In genomic region chr20:1295276-1295930, GRCh38 we compare ENCODE assay signal across 28 cellular contexts.
"Had no signal": no experiment of that assay in that cellular context is flagged by ENCODE, and none has a peak within 500 bp of the region (broad histone marks: within the 10 kb centered on the region; RNA-seq: fewer than 3 reads in every experiment).

No MANE protein-coding gene starts in this region.

- H3K27me3 ChIP-seq: brain microvascular endothelial cell, colonic mucosa, heart left ventricle, left lung, pancreas, right atrium auricular region, testis, transverse colon had no signal

- H3K36me3 Mint-ChIP-seq: activated CD8-positive, alpha-beta memory T cell treated with anti-CD3 and anti-CD28 coated beads, Interleukin-2, amount 10 ng/mL, durations not matched to agents 7 days and 5 days; naive B cell had no signal

- H3K27ac Mint-ChIP-seq: activated CD8-positive, alpha-beta memory T cell treated with anti-CD3 and anti-CD28 coated beads, Interleukin-2, amount 10 ng/mL, durations not matched to agents 7 days and 5 days; activated CD8-positive, alpha-beta T cell treated with anti-CD3 and anti-CD28 coated beads for 36 hours; activated naive CD4-positive, alpha-beta T cell treated with anti-CD3 and anti-CD28 coated beads for 36 hours; activated naive CD8-positive, alpha-beta T cell treated with anti-CD3 and anti-CD28 coated beads, Interleukin-2, amount 10 ng/mL, durations not matched to agents 7 days and 5 days; effector memory CD8-positive, alpha-beta T cell; naive B cell had no signal

- H3K27me3 Mint-ChIP-seq: activated CD8-positive, alpha-beta memory T cell treated with anti-CD3 and anti-CD28 coated beads, Interleukin-2, amount 10 ng/mL, durations not matched to agents 7 days and 5 days; activated CD8-positive, alpha-beta T cell treated with anti-CD3 and anti-CD28 coated beads for 36 hours; activated naive CD8-positive, alpha-beta T cell treated with anti-CD3 and anti-CD28 coated beads, Interleukin-2, amount 10 ng/mL, durations not matched to agents 7 days and 5 days; central memory CD8-positive, alpha-beta T cell; effector memory CD8-positive, alpha-beta T cell had no signal

- H3K9me3 ChIP-seq: colonic mucosa, heart left ventricle, left lung, pancreas, right atrium auricular region, testis, transverse colon had no signal

- H3K4me1 ChIP-seq: colonic mucosa, pancreas, transverse colon had no signal

- H3K27ac ChIP-seq: brain microvascular endothelial cell, colonic mucosa, heart left ventricle, left lung, pancreas, right atrium auricular region, testis, transverse colon had no signal

- DNase-seq: activated CD4-positive, alpha-beta T cell treated with anti-CD3 and anti-CD28 coated beads, Interleukin-2, amount 50 U/mL, for 1 hour; activated CD4-positive, CD25-positive, alpha-beta regulatory T cell treated with anti-CD3 and anti-CD28 coated beads, Interleukin-2, amount 50 U/mL, for 72 hours; activated CD8-positive, alpha-beta memory T cell treated with anti-CD3 and anti-CD28 coated beads, Interleukin-2, amount 10 ng/mL, durations not matched to agents 7 days and 5 days; activated CD8-positive, alpha-beta T cell treated with anti-CD3 and anti-CD28 coated beads for 36 hours; activated effector memory CD4-positive, alpha-beta T cell treated with anti-CD3 and anti-CD28 coated beads, Interleukin-2, amount 50 U/mL, for 16 hours; activated naive CD4-positive, alpha-beta T cell treated with anti-CD3 and anti-CD28 coated beads for 36 hours; activated naive CD8-positive, alpha-beta T cell treated with anti-CD3 and anti-CD28 coated beads, Interleukin-2, amount 10 ng/mL, durations not matched to agents 7 days and 5 days; activated T-cell treated with anti-CD3 and anti-CD28 coated beads for 4 hours; brain microvascular endothelial cell; colonic mucosa; effector memory CD8-positive, alpha-beta T cell; foreskin fibroblast; heart left ventricle; left lung; naive B cell; nucleus accumbens; pancreas; stimulated activated CD4-positive, alpha-beta T cell treated with anti-CD3 and anti-CD28 coated beads, Interleukin-2, amount 100 ng/mL, for 48 hours; stimulated activated naive CD4-positive, alpha-beta T cell treated with Interleukin-2 at 50 U/mL for 16 hours; T-helper 2 cell; testis; transverse colon had no signal

- H3K4me1 Mint-ChIP-seq: naive B cell had no signal

- H3K4me3 Mint-ChIP-seq: activated CD8-positive, alpha-beta memory T cell treated with anti-CD3 and anti-CD28 coated beads, Interleukin-2, amount 10 ng/mL, durations not matched to agents 7 days and 5 days; activated CD8-positive, alpha-beta T cell treated with anti-CD3 and anti-CD28 coated beads for 36 hours; activated naive CD4-positive, alpha-beta T cell treated with anti-CD3 and anti-CD28 coated beads for 36 hours; activated naive CD8-positive, alpha-beta T cell treated with anti-CD3 and anti-CD28 coated beads, Interleukin-2, amount 10 ng/mL, durations not matched to agents 7 days and 5 days; central memory CD8-positive, alpha-beta T cell; effector memory CD8-positive, alpha-beta T cell; naive B cell had no signal

- H3K9me3 Mint-ChIP-seq: activated CD8-positive, alpha-beta T cell treated with anti-CD3 and anti-CD28 coated beads for 36 hours; activated naive CD4-positive, alpha-beta T cell treated with anti-CD3 and anti-CD28 coated beads for 36 hours; activated naive CD8-positive, alpha-beta T cell treated with anti-CD3 and anti-CD28 coated beads, Interleukin-2, amount 10 ng/mL, durations not matched to agents 7 days and 5 days; central memory CD8-positive, alpha-beta T cell; effector memory CD8-positive, alpha-beta T cell; naive B cell had no signal

- H3K4me3 ChIP-seq: colonic mucosa, heart left ventricle, left lung, lung, pancreas, right atrium auricular region, testis, transverse colon had no signal

- H3K36me3 ChIP-seq: brain microvascular endothelial cell, colonic mucosa, pancreas, right atrium auricular region, transverse colon had no signal

- FAIRE-seq: astrocyte, endothelial cell of umbilical vein, pancreas, urothelium cell line had no signal
